24 cellular contexts compared by ENCODE assay signal in the genomic region with DNA sequence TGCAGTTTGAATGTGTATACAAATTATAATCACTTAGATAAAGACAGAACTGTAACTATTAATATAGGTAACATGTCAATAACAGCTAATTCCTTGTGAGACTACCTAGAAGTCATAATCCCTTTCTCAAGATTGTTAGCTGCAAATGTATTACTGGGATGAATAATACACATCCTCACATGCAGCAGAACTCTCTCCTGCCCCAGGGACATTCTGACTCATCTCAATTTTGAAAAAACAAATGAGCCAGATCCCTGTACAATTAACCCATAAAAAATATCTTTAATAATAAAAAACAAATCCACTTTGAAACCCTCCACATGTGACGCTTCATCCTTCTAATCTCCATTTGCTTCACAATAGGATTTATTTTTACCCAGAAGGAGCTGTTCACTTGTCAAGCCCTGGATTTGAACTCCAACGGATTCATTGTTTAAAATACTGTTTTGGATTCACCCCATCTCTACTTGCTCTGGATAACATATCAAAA.
DNase-seq lines count a peak whose midpoint lies in the region; ATAC-seq, FAIRE-seq and TF ChIP-seq lines count a peak whose summit lies in the region.
"Had no signal": no experiment of that assay in that cellular context is flagged by ENCODE, and none has a peak within 500 bp of the region (broad histone marks: within the 10 kb centered on the region; RNA-seq: fewer than 3 reads in every experiment).

No MANE protein-coding gene starts in this region.

- no peak overlapping the region for H3K4me3 Mint-ChIP-seq in stimulated activated naive CD8-positive, alpha-beta T cell treated with anti-CD3 and anti-CD28 coated beads, Interleukin-15, amount 100 ng/mL, for 72 hours
- H3K4me3 Mint-ChIP-seq: IgD-negative memory B cell had no signal

- H3K27ac ChIP-seq in foreskin keratinocyte: no peak overlapping the region
- H3K27ac ChIP-seq in suprapubic skin: no peak overlapping the region
- H3K27ac ChIP-seq: 22Rv1, KMS-11, SJSA1 had no signal

- H3K27me3 Mint-ChIP-seq in stimulated activated naive CD8-positive, alpha-beta T cell treated with anti-CD3 and anti-CD28 coated beads, Interleukin-15, amount 100 ng/mL, for 72 hours: no peaks in the 10 kb centered on the region
- H3K27me3 Mint-ChIP-seq: IgD-negative memory B cell had no signal

- H3K4me3 ChIP-seq in HAP-1: no peak overlapping the region
- no peak overlapping the region for H3K4me3 ChIP-seq in bronchial epithelial cell (ENCODE audit: low read depth, low read length)
- no peak overlapping the region for H3K4me3 ChIP-seq in suprapubic skin
- H3K4me3 ChIP-seq: SJSA1 had no signal

- 49% methylated on average over 2 of the region's 2 CpGs for WGBS in suprapubic skin

- DNase-seq in AG08395 (ENCODE audit: low spot score) (peak; percentile 6), HAP-1 (ENCODE audit: low spot score in 2 of 2) (peak; percentile 63 to 90), bronchial epithelial cell (ENCODE audit: low read depth) (peak; percentile 15), foreskin keratinocyte (peak in 1 of 2 donors; percentile 9), AML-193 (lab: John Stamatoyannopoulos, UW) (no peak), NCI-H69 (lab: John Stamatoyannopoulos, UW) (no peak), suprapubic skin (ENCODE audit: low spot score in 2 of 2) (no peak)
- no peak for DNase-seq in stimulated activated naive CD8-positive, alpha-beta T cell treated with anti-CD3 and anti-CD28 coated beads, Interleukin-15, amount 100 ng/mL, for 72 hours
- DNase-seq: DMS53; GOT3; MM.1S; NCI-H2029 treated with DMSO at 0.1 percent for 48 hours; NCI-H2171; NCI-H226; NCI-H510A; NK-92 treated with Interleukin-12 subunit alpha and Interleukin-12 subunit beta, amount 100 ng/mL, for 24 hours; Right ventricle myocardium superior; RPMI8226 had no signal

- no peak for TF ChIP-seq CTCF in bronchial epithelial cell (IDR thresholded peaks at IDR 0.05; ENCODE audit: insufficient read depth, low read length, severe bottlenecking)
- no peak for TF ChIP-seq CTCF in foreskin keratinocyte (conservative IDR thresholded peaks at IDR 0.05)
- no peak for TF ChIP-seq CTCF in suprapubic skin (IDR thresholded peaks at IDR 0.05)

- FAIRE-seq in bronchial epithelial cell (lab: Jason Lieb, UNC): no peak
- FAIRE-seq: G401.6 had no signal

- no peaks in the 10 kb centered on the region for H3K36me3 ChIP-seq in HAP-1 (replicated peaks)
- no peaks in the 10 kb centered on the region for H3K36me3 ChIP-seq in bronchial epithelial cell (ENCODE audit: control insufficient read depth, insufficient read depth, low read length)
- H3K36me3 ChIP-seq in suprapubic skin: no peaks in the 10 kb centered on the region
- H3K36me3 ChIP-seq: SJSA1 had no signal

- TF ChIP-seq EP300 in suprapubic skin (IDR thresholded peaks at IDR 0.05): no peak

- H3K4me1 ChIP-seq in HAP-1 (peaks cover 6% of the 10 kb centered on the region), foreskin keratinocyte (no peaks in the 10 kb centered on the region), suprapubic skin (no peaks in the 10 kb centered on the region)
- H3K4me1 ChIP-seq: SJSA1 had no signal

- TF ChIP-seq POLR2A in suprapubic skin (IDR thresholded peaks at IDR 0.05): no peak

- no peaks in the 10 kb centered on the region for H3K9me3 ChIP-seq in HAP-1
- H3K9me3 ChIP-seq in suprapubic skin: peaks cover 6% of the 10 kb centered on the region
- H3K9me3 ChIP-seq: SJSA1 had no signal

- in situ Hi-C loops in HAP-1 (cut with MboI; ENCODE audit: low sequenced_read_pairs): no loop called here

- H3K27me3 ChIP-seq in HAP-1 (ENCODE audit: low read depth) (no peaks in the 10 kb centered on the region), bronchial epithelial cell (ENCODE audit: control insufficient read depth, insufficient read depth, low read length) (no peaks in the 10 kb centered on the region), foreskin keratinocyte (no peaks in the 10 kb centered on the region), suprapubic skin (no peaks in the 10 kb centered on the region)
- H3K27me3 ChIP-seq: SJSA1 had no signal

- H3K27ac Mint-ChIP-seq in stimulated activated naive CD8-positive, alpha-beta T cell treated with anti-CD3 and anti-CD28 coated beads, Interleukin-15, amount 100 ng/mL, for 72 hours: no peak overlapping the region
- H3K27ac Mint-ChIP-seq: IgD-negative memory B cell had no signal

- H3K4me1 Mint-ChIP-seq in stimulated activated naive CD8-positive, alpha-beta T cell treated with anti-CD3 and anti-CD28 coated beads, Interleukin-15, amount 100 ng/mL, for 72 hours: no peaks in the 10 kb centered on the region

- ATAC-seq in foreskin keratinocyte: peak; percentile 32
- ATAC-seq in stimulated activated naive CD8-positive, alpha-beta T cell treated with anti-CD3 and anti-CD28 coated beads, Interleukin-15, amount 100 ng/mL, for 72 hours: no peak
- ATAC-seq: HCT116 had no signal

- H3K9me3 Mint-ChIP-seq in stimulated activated naive CD8-positive, alpha-beta T cell treated with anti-CD3 and anti-CD28 coated beads, Interleukin-15, amount 100 ng/mL, for 72 hours: no peaks in the 10 kb centered on the region

Comparison
In these comparisons a context has a peak if more than half of its experiments do, and no peak if none do; other contexts are left out.
1. DNase-seq: peak in AG08395 (single experiment), HAP-1 (2 of 2) and bronchial epithelial cell (single experiment); none in stimulated activated naive CD8-positive, alpha-beta T cell treated with anti-CD3 and anti-CD28 coated beads, Interleukin-15, amount 100 ng/mL, for 72 hours (0 of 2), AML-193 (0 of 2), NCI-H69 (single experiment) and suprapubic skin (0 of 2).